13 cellular contexts compared by ENCODE assay signal in the genomic region with DNA sequence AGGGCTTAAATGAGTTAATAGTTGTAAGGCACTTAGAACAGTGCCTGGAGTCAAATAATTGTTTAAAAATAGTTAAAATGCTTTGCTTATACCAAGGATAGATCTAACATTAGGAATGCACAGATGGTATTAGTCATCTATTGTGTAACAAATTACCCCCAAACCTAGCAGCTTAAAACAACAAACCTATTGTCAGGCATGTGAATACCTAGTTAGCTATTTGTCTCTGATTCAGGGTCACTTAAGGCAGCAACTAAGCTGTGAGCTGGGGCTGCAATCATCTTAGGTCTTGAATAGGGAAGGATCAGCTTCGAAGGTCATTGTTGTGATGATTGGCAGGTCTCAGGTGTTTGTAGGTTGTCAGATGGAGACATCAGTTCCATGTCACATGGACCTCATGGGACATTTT. TPM values are rescaled to one million over a fixed set of nuclear protein-coding genes. Genes with fewer than 3 reads are reported as not detected.
DNase-seq lines count a peak whose midpoint lies in the region; ATAC-seq and TF ChIP-seq lines count a peak whose summit lies in the region.
"Had no signal": no experiment of that assay in that cellular context is flagged by ENCODE, and none has a peak within 500 bp of the region (broad histone marks: within the 10 kb centered on the region; RNA-seq: fewer than 3 reads in every experiment).

No MANE protein-coding gene starts in this region.

- no TSS peak for BruUV-seq in Calu3 (replicated peaks; lab: Mats Ljungman, UMichigan)

- H3K9me3 ChIP-seq in endodermal cell (ENCODE audit: control insufficient read depth, low read length), result no peaks in the 10 kb centered on the region
- no peaks in the 10 kb centered on the region for H3K9me3 ChIP-seq in neural progenitor cell (ENCODE audit: low read depth)
- H3K9me3 ChIP-seq: Peyer's patch had no signal

- H3K36me3 ChIP-seq in endodermal cell (ENCODE audit: control insufficient read depth, insufficient read depth, low read length), result no peaks in the 10 kb centered on the region
- H3K36me3 ChIP-seq in neural progenitor cell, result no peaks in the 10 kb centered on the region
- H3K36me3 ChIP-seq: Peyer's patch had no signal

- H3K79me2 ChIP-seq in neural progenitor cell (ENCODE audit: low read depth), result no peaks in the 10 kb centered on the region

- peak overlapping the region; percentile 81 for H3K27ac Mint-ChIP-seq in Calu3 (ENCODE audit: unreplicated experiment)
- peak overlapping the region; percentile 46 for H3K27ac Mint-ChIP-seq in endodermal cell
- H3K27ac Mint-ChIP-seq in neural progenitor cell, result no peak overlapping the region
- H3K27ac Mint-ChIP-seq in activated CD4-positive, alpha-beta T cell treated with anti-CD3 and anti-CD28 coated beads, Interleukin-2, amount 10 ng/mL, durations not matched to agents 24 days and 14 days, result no peak overlapping the region
- H3K27ac Mint-ChIP-seq: stimulated activated memory B cell treated with anti-CD40 and anti-IgM and Interleukin-4, amounts not matched to agents 10 μg/mL and 1 μg/mL and 100 μg/mL, for 72 hours had no signal

- H3K4me1 ChIP-seq in endodermal cell (ENCODE audit: control insufficient read depth, insufficient read depth, low read length) (peaks cover 3% of the 10 kb centered on the region), neural progenitor cell (peaks cover 17% of the 10 kb centered on the region)
- H3K4me1 ChIP-seq: Peyer's patch had no signal

- H3K36me3 Mint-ChIP-seq in Calu3 (ENCODE audit: insufficient read depth, unreplicated experiment) (no peaks in the 10 kb centered on the region), endodermal cell (ENCODE audit: low read depth) (peaks cover 12% of the 10 kb centered on the region), neural progenitor cell (no peaks in the 10 kb centered on the region)
- peaks cover 2% of the 10 kb centered on the region for H3K36me3 Mint-ChIP-seq in activated CD4-positive, alpha-beta T cell treated with anti-CD3 and anti-CD28 coated beads, Interleukin-2, amount 10 ng/mL, durations not matched to agents 24 days and 14 days (ENCODE audit: low read depth)
- H3K36me3 Mint-ChIP-seq: stimulated activated memory B cell treated with anti-CD40 and anti-IgM and Interleukin-4, amounts not matched to agents 10 μg/mL and 1 μg/mL and 100 μg/mL, for 72 hours had no signal

- H3K4me3 Mint-ChIP-seq in Calu3 (ENCODE audit: low read depth, unreplicated experiment), result no peak overlapping the region
- H3K4me3 Mint-ChIP-seq in endodermal cell, result no peak overlapping the region
- no peak overlapping the region for H3K4me3 Mint-ChIP-seq in neural progenitor cell
- no peak overlapping the region for H3K4me3 Mint-ChIP-seq in activated CD4-positive, alpha-beta T cell treated with anti-CD3 and anti-CD28 coated beads, Interleukin-2, amount 10 ng/mL, durations not matched to agents 24 days and 14 days
- H3K4me3 Mint-ChIP-seq: central memory CD8-positive, alpha-beta T cell; stimulated activated memory B cell treated with anti-CD40 and anti-IgM and Interleukin-4, amounts not matched to agents 10 μg/mL and 1 μg/mL and 100 μg/mL, for 72 hours had no signal

- H3K27me3 Mint-ChIP-seq in Calu3 (ENCODE audit: unreplicated experiment) (no peaks in the 10 kb centered on the region), endodermal cell (ENCODE audit: insufficient read depth) (no peaks in the 10 kb centered on the region), neural progenitor cell (ENCODE audit: insufficient read depth, low read depth) (no peaks in the 10 kb centered on the region)
- H3K27me3 Mint-ChIP-seq in activated CD4-positive, alpha-beta T cell treated with anti-CD3 and anti-CD28 coated beads, Interleukin-2, amount 10 ng/mL, durations not matched to agents 24 days and 14 days, result no peaks in the 10 kb centered on the region
- H3K27me3 Mint-ChIP-seq: central memory CD8-positive, alpha-beta T cell; stimulated activated memory B cell treated with anti-CD40 and anti-IgM and Interleukin-4, amounts not matched to agents 10 μg/mL and 1 μg/mL and 100 μg/mL, for 72 hours had no signal

- no peak overlapping the region for H2AFZ ChIP-seq in neural progenitor cell (replicated peaks)

- H4K20me1 ChIP-seq in neural progenitor cell (ENCODE audit: low read depth), result no peaks in the 10 kb centered on the region

- DNase-seq in Calu3 (peak; percentile 22), NCI-H226 (peak; percentile 60), endodermal cell (no peak), myocyte (ENCODE audit: low read depth) (peak; percentile 42), neural progenitor cell (ENCODE audit: low spot score) (no peak), G401 (ENCODE audit: low spot score) (no peak)
- DNase-seq in activated CD4-positive, alpha-beta T cell treated with anti-CD3 and anti-CD28 coated beads, Interleukin-2, amount 10 ng/mL, durations not matched to agents 24 days and 14 days, result no peak
- DNase-seq: COR-L47, NCI-H2081 treated with DMSO at 0.1 percent for 48 hours, Peyer's patch had no signal

- no peak overlapping the region for H3K27ac ChIP-seq in endodermal cell (ENCODE audit: low read depth, low read length)
- H3K27ac ChIP-seq in neural progenitor cell, result no peak overlapping the region
- H3K27ac ChIP-seq: Peyer's patch had no signal

- 67 to 86% methylated on average over 1 of the region's 1 CpG for WGBS in endodermal cell (ENCODE audit: insufficient coverage in 1 of 2, insufficient read length in 1 of 2), 2 experiments

- intact Hi-C loops in Calu3 (cut with micrococcal nuclease; ENCODE audit: unreplicated experiment), result loop anchor here (5.0 kb wide), 1 partner anchor 37 kb away; no protein-coding TSS in a partner anchor
- intact Hi-C loops in activated CD4-positive, alpha-beta T cell treated with anti-CD3 and anti-CD28 coated beads, Interleukin-2, amount 10 ng/mL, durations not matched to agents 24 days and 14 days (cut with micrococcal nuclease), result no loop called here

- H3K4me1 Mint-ChIP-seq in Calu3 (ENCODE audit: low read depth, unreplicated experiment), result peaks cover 49% of the 10 kb centered on the region
- peaks cover 26% of the 10 kb centered on the region for H3K4me1 Mint-ChIP-seq in endodermal cell
- peaks cover 2% of the 10 kb centered on the region for H3K4me1 Mint-ChIP-seq in neural progenitor cell
- peaks cover 9% of the 10 kb centered on the region for H3K4me1 Mint-ChIP-seq in activated CD4-positive, alpha-beta T cell treated with anti-CD3 and anti-CD28 coated beads, Interleukin-2, amount 10 ng/mL, durations not matched to agents 24 days and 14 days
- H3K4me1 Mint-ChIP-seq: central memory CD8-positive, alpha-beta T cell; stimulated activated memory B cell treated with anti-CD40 and anti-IgM and Interleukin-4, amounts not matched to agents 10 μg/mL and 1 μg/mL and 100 μg/mL, for 72 hours had no signal

- in situ Hi-C loops in G401 (cut with HindIII; ENCODE audit: low sequenced_read_pairs), result no loop called here

- CTCF ChIA-PET in Calu3 (lab: Charles Lee), result interaction anchor here (0.8 to 1.5 kb wide), 2 partner anchors 14 to 42 kb away, joined by 4 to 5 read pairs; a partner anchor contains a TSS

- TF ChIP-seq CTCF in Calu3 (IDR thresholded peaks at IDR 0.05; ENCODE audit: unreplicated experiment), result no peak
- TF ChIP-seq CTCF in endodermal cell (conservative IDR thresholded peaks at IDR 0.05), result no peak
- TF ChIP-seq CTCF in neural progenitor cell (IDR thresholded peaks at IDR 0.05), result no peak

- H3K4me3 ChIP-seq in endodermal cell (ENCODE audit: low read length) (no peak overlapping the region), neural progenitor cell (no peak overlapping the region)
- H3K4me3 ChIP-seq: Peyer's patch had no signal

- no peaks in the 10 kb centered on the region for H3K9me3 Mint-ChIP-seq in Calu3 (ENCODE audit: low read depth, unreplicated experiment)
- no peaks in the 10 kb centered on the region for H3K9me3 Mint-ChIP-seq in endodermal cell
- H3K9me3 Mint-ChIP-seq in neural progenitor cell, result no peaks in the 10 kb centered on the region
- peaks cover 4% of the 10 kb centered on the region for H3K9me3 Mint-ChIP-seq in activated CD4-positive, alpha-beta T cell treated with anti-CD3 and anti-CD28 coated beads, Interleukin-2, amount 10 ng/mL, durations not matched to agents 24 days and 14 days
- H3K9me3 Mint-ChIP-seq: central memory CD8-positive, alpha-beta T cell; stimulated activated memory B cell treated with anti-CD40 and anti-IgM and Interleukin-4, amounts not matched to agents 10 μg/mL and 1 μg/mL and 100 μg/mL, for 72 hours had no signal

- no peak overlapping the region for H3K9ac ChIP-seq in endodermal cell (ENCODE audit: extremely low read depth, low read length, poor library complexity, severe bottlenecking)
- no peak overlapping the region for H3K9ac ChIP-seq in neural progenitor cell

- no peaks in the 10 kb centered on the region for H3K27me3 ChIP-seq in endodermal cell (ENCODE audit: control insufficient read depth, insufficient read depth, low read length, poor library complexity, severe bottlenecking)
- no peaks in the 10 kb centered on the region for H3K27me3 ChIP-seq in neural progenitor cell
- H3K27me3 ChIP-seq: Peyer's patch had no signal

- H3K4me2 ChIP-seq in neural progenitor cell, result no peak overlapping the region

- no peak for ATAC-seq in GM21447 (IDR thresholded peaks at IDR 0.05; ENCODE audit: unreplicated experiment)
- ATAC-seq: stimulated activated memory B cell treated with anti-CD40 and anti-IgM and Interleukin-4, amounts not matched to agents 10 μg/mL and 1 μg/mL and 100 μg/mL, for 72 hours had no signal

- no peaks in the 10 kb centered on the region for H3F3A ChIP-seq in neural progenitor cell (ENCODE audit: low read depth)

RNA-seq across cellular contexts. Expression of a gene that starts 42.4 kb away (rescaled TPM):
- total RNA-seq in Calu3 (2022) (21.5 and 22.7 TPM in 2 replicates), endodermal cell (10 to 100 TPM; 10.9 to 15.8 TPM), myocyte (3.5 and 6.6 TPM in 2 replicates), neural progenitor cell (ENCODE audit: low replicate concordance) (19.5 and 27.3 TPM in 2 replicates)
- polyA plus RNA-seq in endodermal cell (2013, experiment 1 of 2), result 9.0 TPM
- polyA plus RNA-seq in endodermal cell (2013, experiment 2 of 2), result 9.8 TPM
- polyA plus RNA-seq in myocyte (2012), result 8.4 TPM
- 8.1 and 14.5 TPM in 2 replicates for total RNA-seq in G401 (2014; rRNA removed; shearing (Covaris generic))
- total RNA-seq in activated CD4-positive, alpha-beta T cell treated with anti-CD3 and anti-CD28 coated beads, Interleukin-2, amount 10 ng/mL, durations not matched to agents 24 days and 14 days, result 15.1 and 15.6 TPM in 2 replicates

Comparison
In these comparisons a context has a peak if more than half of its experiments do, and no peak if none do; other contexts are left out.
1. DNase-seq: peak in Calu3 (single experiment), NCI-H226 (single experiment) and myocyte (single experiment); none in endodermal cell (single experiment), neural progenitor cell (single experiment), G401 (single experiment) and activated CD4-positive, alpha-beta T cell treated with anti-CD3 and anti-CD28 coated beads, Interleukin-2, amount 10 ng/mL, durations not matched to agents 24 days and 14 days (single experiment).
2. H3K27ac Mint-ChIP-seq: peak in Calu3 (single experiment) and endodermal cell (single experiment); none in neural progenitor cell (single experiment) and activated CD4-positive, alpha-beta T cell treated with anti-CD3 and anti-CD28 coated beads, Interleukin-2, amount 10 ng/mL, durations not matched to agents 24 days and 14 days (single experiment).